Comparison of ENCODE assay signal across 26 cellular contexts in the genomic region with DNA sequence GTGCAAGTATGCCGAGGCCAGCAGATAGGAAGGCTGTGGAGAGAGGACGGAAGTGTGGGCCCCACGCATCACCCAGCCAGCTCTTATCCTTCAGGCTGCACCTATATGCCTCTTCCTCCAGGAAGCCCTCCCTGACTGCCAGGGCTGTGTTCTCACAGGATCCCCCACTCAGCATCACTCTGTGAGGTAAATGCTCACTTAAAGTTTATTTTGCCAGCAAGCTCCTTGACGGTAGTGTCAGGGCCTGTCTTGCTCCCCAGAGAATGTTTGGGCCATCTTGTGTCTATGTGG. TPM values are rescaled to one million over a fixed set of nuclear protein-coding genes. Genes with fewer than 3 reads are reported as not detected.
"Had no signal": no experiment of that assay in that cellular context is flagged by ENCODE, and none has a peak within 500 bp of the region (broad histone marks: within the 10 kb centered on the region; RNA-seq: fewer than 3 reads in every experiment).

No MANE protein-coding gene starts in this region.

- ATAC-seq: activated CD4-positive, CD25-positive, alpha-beta regulatory T cell treated with anti-CD3 and anti-CD28 coated beads, Interleukin-2, amount 50 U/mL, for 24 hours; gastrocnemius medialis; naive thymus-derived CD8-positive, alpha-beta T cell; pancreas; psoas muscle; stimulated activated naive CD8-positive, alpha-beta T cell treated with anti-CD3 and anti-CD28 coated beads, Interleukin-15, Interleukin-2, amounts not matched to agents 100 U/mL and 50 U/mL, for 24 hours; upper lobe of right lung had no signal

- FAIRE-seq: pancreas had no signal

- H3K27ac ChIP-seq: adrenal gland, ascending aorta, brain microvascular endothelial cell, esophagus squamous epithelium, gastrocnemius medialis, left ventricle myocardium inferior, neutrophil, pancreas, psoas muscle, right atrium auricular region, upper lobe of right lung had no signal

- H3K27me3 ChIP-seq: ascending aorta, brain microvascular endothelial cell, pancreas, right atrium auricular region had no signal

- H3K36me3 Mint-ChIP-seq: activated naive CD8-positive, alpha-beta T cell; naive thymus-derived CD8-positive, alpha-beta T cell had no signal

- DNase-seq: activated CD4-positive, alpha-beta memory T cell treated with anti-CD3 and anti-CD28 coated beads, Interleukin-2, amount 10 ng/mL, durations not matched to agents 7 days and 5 days; activated CD4-positive, alpha-beta T cell treated with anti-CD3 and anti-CD28 coated beads, Interleukin-2, amount 10 ng/mL, durations not matched to agents 24 days and 14 days; activated gamma-delta T cell treated with Interleukin-2 at 50 U/mL for 16 hours; adrenal gland; brain microvascular endothelial cell; caudate nucleus; esophagus squamous epithelium; gastrocnemius medialis; hippocampal formation; left ventricle myocardium inferior; naive thymus-derived CD8-positive, alpha-beta T cell; psoas muscle; stimulated activated CD4-positive, alpha-beta T cell treated with anti-CD3 and anti-CD28 coated beads, Interleukin-12 subunit alpha, Interleukin-12 subunit beta, amount 100 ng/mL, for 4 hours; stimulated activated CD4-positive, alpha-beta T cell treated with anti-CD3 and anti-CD28 coated beads, Interleukin-4, amount 100 ng/mL, for 4 hours; stimulated activated naive CD8-positive, alpha-beta T cell treated with anti-CD3 and anti-CD28 coated beads, Interleukin-15, Interleukin-2, amounts not matched to agents 100 U/mL and 50 U/mL, for 24 hours had no signal

- H3K36me3 ChIP-seq: adrenal gland, ascending aorta, brain microvascular endothelial cell, esophagus squamous epithelium, gastrocnemius medialis, left ventricle myocardium inferior, neutrophil, pancreas, right atrium auricular region, upper lobe of right lung had no signal

- H3K27ac Mint-ChIP-seq: activated CD4-positive, alpha-beta memory T cell treated with anti-CD3 and anti-CD28 coated beads, Interleukin-2, amount 10 ng/mL, durations not matched to agents 7 days and 5 days; activated CD4-positive, alpha-beta T cell treated with anti-CD3 and anti-CD28 coated beads, Interleukin-2, amount 10 ng/mL, durations not matched to agents 24 days and 14 days; activated naive CD8-positive, alpha-beta T cell had no signal

- H3K4me3 Mint-ChIP-seq: activated CD4-positive, alpha-beta memory T cell treated with anti-CD3 and anti-CD28 coated beads, Interleukin-2, amount 10 ng/mL, durations not matched to agents 7 days and 5 days; activated CD4-positive, alpha-beta T cell treated with anti-CD3 and anti-CD28 coated beads, Interleukin-2, amount 10 ng/mL, durations not matched to agents 24 days and 14 days; activated naive CD8-positive, alpha-beta T cell; naive thymus-derived CD8-positive, alpha-beta T cell had no signal

- H3K27me3 Mint-ChIP-seq: activated CD4-positive, alpha-beta memory T cell treated with anti-CD3 and anti-CD28 coated beads, Interleukin-2, amount 10 ng/mL, durations not matched to agents 7 days and 5 days; activated CD4-positive, alpha-beta T cell treated with anti-CD3 and anti-CD28 coated beads, Interleukin-2, amount 10 ng/mL, durations not matched to agents 24 days and 14 days; activated naive CD8-positive, alpha-beta T cell had no signal

- H3K4me3 ChIP-seq: adrenal gland, ascending aorta, esophagus squamous epithelium, gastrocnemius medialis, left ventricle myocardium inferior, pancreas, psoas muscle, right atrium auricular region, upper lobe of right lung had no signal

- H3K9me3 ChIP-seq: adrenal gland, ascending aorta, esophagus squamous epithelium, gastrocnemius medialis, left ventricle myocardium inferior, neutrophil, pancreas, psoas muscle, right atrium auricular region, upper lobe of right lung had no signal

- H3K9me3 Mint-ChIP-seq: activated CD4-positive, alpha-beta memory T cell treated with anti-CD3 and anti-CD28 coated beads, Interleukin-2, amount 10 ng/mL, durations not matched to agents 7 days and 5 days; activated CD4-positive, alpha-beta T cell treated with anti-CD3 and anti-CD28 coated beads, Interleukin-2, amount 10 ng/mL, durations not matched to agents 24 days and 14 days; naive thymus-derived CD8-positive, alpha-beta T cell had no signal

RNA-seq across cellular contexts. Expression of gene TBX10, which starts 4.4 kb away (rescaled TPM):
- total RNA-seq: activated CD4-positive, alpha-beta memory T cell treated with anti-CD3 and anti-CD28 coated beads, Interleukin-2, amount 10 ng/mL, durations not matched to agents 7 days and 5 days; activated CD4-positive, alpha-beta T cell treated with anti-CD3 and anti-CD28 coated beads, Interleukin-2, amount 10 ng/mL, durations not matched to agents 24 days and 14 days; adrenal gland; ascending aorta; dermis microvascular lymphatic vessel endothelial cell; esophagus squamous epithelium; gastrocnemius medialis; lung microvascular endothelial cell; naive thymus-derived CD8-positive, alpha-beta T cell; psoas muscle; right atrium auricular region; subcutaneous adipose tissue; T-helper 2 cell treated with Interferon-gamma antibody and Interleukin-4, amounts not matched to agents 100 ng/mL and 5 ng/mL, for 36 hours; upper lobe of right lung had no signal
- polyA plus RNA-seq: adrenal gland; naive thymus-derived CD8-positive, alpha-beta T cell had no signal

RNA-seq across cellular contexts. Expression of gene ACY3, which starts 15.4 kb away (rescaled TPM):
- total RNA-seq: activated CD4-positive, alpha-beta T cell treated with anti-CD3 and anti-CD28 coated beads, Interleukin-2, amount 10 ng/mL, durations not matched to agents 24 days and 14 days; adrenal gland; ascending aorta; dermis microvascular lymphatic vessel endothelial cell; gastrocnemius medialis; left ventricle myocardium inferior; lung microvascular endothelial cell; naive thymus-derived CD8-positive, alpha-beta T cell; psoas muscle; right atrium auricular region; subcutaneous adipose tissue had no signal

RNA-seq across cellular contexts. Expression of gene ALDH3B2, which starts 39.2 kb away (rescaled TPM):
- total RNA-seq: activated CD4-positive, alpha-beta memory T cell treated with anti-CD3 and anti-CD28 coated beads, Interleukin-2, amount 10 ng/mL, durations not matched to agents 7 days and 5 days; activated CD4-positive, alpha-beta T cell treated with anti-CD3 and anti-CD28 coated beads, Interleukin-2, amount 10 ng/mL, durations not matched to agents 24 days and 14 days; adrenal gland; ascending aorta; dermis microvascular lymphatic vessel endothelial cell; gastrocnemius medialis; left ventricle myocardium inferior; lung microvascular endothelial cell; naive thymus-derived CD8-positive, alpha-beta T cell; psoas muscle; right atrium auricular region; subcutaneous adipose tissue; T-helper 2 cell treated with Interferon-gamma antibody and Interleukin-4, amounts not matched to agents 100 ng/mL and 5 ng/mL, for 36 hours had no signal
- polyA plus RNA-seq: naive thymus-derived CD8-positive, alpha-beta T cell; psoas muscle had no signal
